In genomic region chr12:121128908-121129704, GRCh38 we compare ENCODE assay signal across 8 cellular contexts. TPM values are rescaled to one million over a fixed set of nuclear protein-coding genes. Genes with fewer than 3 reads are reported as not detected.
DNase-seq lines count a peak whose midpoint lies in the region; ATAC-seq and TF ChIP-seq lines count a peak whose summit lies in the region.

No MANE protein-coding gene starts in this region.

- intact Hi-C loops in head of caudate nucleus (cut with DNase I) (no loop called here), sciatic nerve (cut with DNase I) (no loop called here)

- no peak overlapping the region for H3K27ac Mint-ChIP-seq in type B pancreatic cell

- no peaks in the 10 kb centered on the region for H3K36me3 Mint-ChIP-seq in type B pancreatic cell

- no peak for TF ChIP-seq CTCF in type B pancreatic cell (conservative IDR thresholded peaks at IDR 0.05)

- H3K4me1 Mint-ChIP-seq in type B pancreatic cell (ENCODE audit: unreplicated experiment): peaks cover 21% of the 10 kb centered on the region

- ATAC-seq in HG03025 (IDR thresholded peaks at IDR 0.05; ENCODE audit: low FRiP score, unreplicated experiment) (peak; percentile 61), sciatic nerve (peak; percentile 91)

- H3K27me3 Mint-ChIP-seq in type B pancreatic cell: peaks cover 11% of the 10 kb centered on the region

- no peak overlapping the region for H3K4me3 Mint-ChIP-seq in type B pancreatic cell

- DNase-seq in NK-92 treated with Interleukin-12 subunit alpha and Interleukin-12 subunit beta, amount 100 ng/mL, for 24 hours (lab: John Stamatoyannopoulos, UW): peak; percentile 79
- DNase-seq in NK-92 (lab: John Stamatoyannopoulos, UW; ENCODE audit: unreplicated experiment) (no peak), RPMI8226 (peak; percentile 95), head of caudate nucleus (peak; percentile 72 to 98 (median 94)), sciatic nerve (ENCODE audit: low spot score) (peak; percentile 91), type B pancreatic cell (ENCODE audit: extremely low spot score, unreplicated experiment) (no peak)
- DNase-seq in activated effector memory CD4-positive, alpha-beta T cell treated with anti-CD3 and anti-CD28 coated beads, Interleukin-2, amount 50 U/mL, for 16 hours: peak; percentile 92

- no peaks in the 10 kb centered on the region for H3K9me3 Mint-ChIP-seq in type B pancreatic cell

RNA-seq across cellular contexts. Expression of gene P2RX7, which starts 3.6 kb away (rescaled TPM):
- total RNA-seq in sciatic nerve: 24.5 TPM
- total RNA-seq in type B pancreatic cell (ENCODE audit: low replicate concordance): 1.9 TPM in 1 of 2 replicates, not detected in the other

Comparison
In these comparisons a context has a peak if more than half of its experiments do, and no peak if none do; other contexts are left out.
1. DNase-seq: peak in NK-92 treated with Interleukin-12 subunit alpha and Interleukin-12 subunit beta, amount 100 ng/mL, for 24 hours (single experiment), RPMI8226 (single experiment), activated effector memory CD4-positive, alpha-beta T cell treated with anti-CD3 and anti-CD28 coated beads, Interleukin-2, amount 50 U/mL, for 16 hours (single experiment), head of caudate nucleus (42 of 42) and sciatic nerve (single experiment); none in NK-92 (single experiment) and type B pancreatic cell (single experiment).